ENCODE assay signal across 19 cellular contexts in genomic region chr14:46574236-46574970, GRCh38.
DNase-seq lines count a peak whose midpoint lies in the region; ATAC-seq and TF ChIP-seq lines count a peak whose summit lies in the region.
"Had no signal": no experiment of that assay in that cellular context is flagged by ENCODE, and none has a peak within 500 bp of the region (broad histone marks: within the 10 kb centered on the region; RNA-seq: fewer than 3 reads in every experiment).

No MANE protein-coding gene starts in this region.

- H3K36me3 ChIP-seq in smooth muscle cell (ENCODE audit: low read depth) (no peaks in the 10 kb centered on the region), heart left ventricle (no peaks in the 10 kb centered on the region)
- H3K36me3 ChIP-seq: left ventricle myocardium inferior, tibial nerve had no signal

- H3K4me1 Mint-ChIP-seq in activated CD8-positive, alpha-beta T cell treated with anti-CD3 and anti-CD28 coated beads, Interleukin-2, amount 10 ng/mL, durations not matched to agents 7 days and 5 days (ENCODE audit: low read depth): no peaks in the 10 kb centered on the region
- H3K4me1 Mint-ChIP-seq: stimulated activated effector memory CD8-positive, alpha-beta T cell treated with anti-CD3 and anti-CD28 coated beads, Interleukin-12 subunit alpha, Interleukin-12 subunit beta, amount 100 ng/mL, for 72 hours had no signal

- whole genome bisulfite sequencing in smooth muscle cell (ENCODE audit: low lambda C conversion rate): 40% methylated on average over 3 of the region's 3 CpGs
- WGBS in heart left ventricle, 4 donors: 68 to 73% (median 70%) methylated on average over 3 of the region's 3 CpGs

- H3K27me3 ChIP-seq in smooth muscle cell (ENCODE audit: low read depth) (no peaks in the 10 kb centered on the region), heart left ventricle (no peaks in the 10 kb centered on the region)
- H3K27me3 ChIP-seq: tibial nerve had no signal

- H3K9ac ChIP-seq in smooth muscle cell (ENCODE audit: low read depth): no peak overlapping the region
- H3K9ac ChIP-seq: GM23248, parathyroid adenoma had no signal

- H3K9me3 ChIP-seq in smooth muscle cell (replicated peaks; ENCODE audit: low read depth): no peaks in the 10 kb centered on the region
- peaks cover 0 to 4% (median 0%) of the 10 kb centered on the region in 12 donors for H3K9me3 ChIP-seq in heart left ventricle
- H3K9me3 ChIP-seq: tibial nerve had no signal

- no peaks in the 10 kb centered on the region for H3K79me2 ChIP-seq in smooth muscle cell (ENCODE audit: low read depth)
- H3K79me2 ChIP-seq: parathyroid adenoma had no signal

- H4K20me1 ChIP-seq in smooth muscle cell (ENCODE audit: low read depth): no peaks in the 10 kb centered on the region

- H3K4me2 ChIP-seq in smooth muscle cell: peak overlapping the region; percentile 12

- H3K27ac Mint-ChIP-seq in activated CD8-positive, alpha-beta T cell treated with anti-CD3 and anti-CD28 coated beads, Interleukin-2, amount 10 ng/mL, durations not matched to agents 7 days and 5 days: no peak overlapping the region
- H3K27ac Mint-ChIP-seq: CD4-positive, alpha-beta T cell; stimulated activated effector memory CD8-positive, alpha-beta T cell treated with anti-CD3 and anti-CD28 coated beads, Interleukin-12 subunit alpha, Interleukin-12 subunit beta, amount 100 ng/mL, for 72 hours; WTC11 had no signal

- no peak for TF ChIP-seq POLR2A in heart left ventricle (IDR thresholded peaks at IDR 0.05)

- peak overlapping the region; percentile 3 for H3K27ac ChIP-seq in smooth muscle cell (ENCODE audit: low read depth)
- no peak overlapping the region for H3K27ac ChIP-seq in heart left ventricle
- H3K27ac ChIP-seq: GM23248, left ventricle myocardium inferior, parathyroid adenoma, tibial nerve had no signal

- H3K4me1 ChIP-seq in smooth muscle cell (ENCODE audit: low read depth) (no peaks in the 10 kb centered on the region), heart left ventricle (no peaks in the 10 kb centered on the region)
- H3K4me1 ChIP-seq: left ventricle myocardium inferior, parathyroid adenoma, tibial nerve had no signal

- intact Hi-C loops in heart left ventricle (cut with DNase I): no loop called here

- no peaks in the 10 kb centered on the region for H3F3A ChIP-seq in smooth muscle cell (ENCODE audit: low read depth)

- H3K4me3 Mint-ChIP-seq in activated CD8-positive, alpha-beta T cell treated with anti-CD3 and anti-CD28 coated beads, Interleukin-2, amount 10 ng/mL, durations not matched to agents 7 days and 5 days: no peak overlapping the region
- H3K4me3 Mint-ChIP-seq: CD4-positive, alpha-beta T cell; stimulated activated effector memory CD8-positive, alpha-beta T cell treated with anti-CD3 and anti-CD28 coated beads, Interleukin-12 subunit alpha, Interleukin-12 subunit beta, amount 100 ng/mL, for 72 hours; WTC11 had no signal

- DNase-seq in LHCN-M2 (ENCODE audit: low read depth) (peak; percentile 71), RKO (ENCODE audit: low spot score) (peak; percentile 30), dermis microvascular lymphatic vessel endothelial cell (ENCODE audit: low read depth in 2 of 2) (peak; percentile 27 to 64), smooth muscle cell (lab: John Stamatoyannopoulos, UW; ENCODE audit: unreplicated experiment) (no peak), amniotic stem cell (lab: John Stamatoyannopoulos, UW) (no peak), heart left ventricle (no peak)
- DNase-seq in activated CD4-positive, alpha-beta T cell treated with anti-CD3 and anti-CD28 coated beads for 4 hours: no peak
- no peak for DNase-seq in activated CD8-positive, alpha-beta T cell treated with anti-CD3 and anti-CD28 coated beads, Interleukin-2, amount 10 ng/mL, durations not matched to agents 7 days and 5 days
- DNase-seq: activated gamma-delta T cell treated with Interleukin-2 at 50 U/mL for 16 hours; CD4-positive, alpha-beta T cell; GM23248; left ventricle myocardium inferior; NCI-H1092; NCI-H2171 treated with DMSO at 0.1 percent for 48 hours; small intestine had no signal

- no peaks in the 10 kb centered on the region for H3K36me3 Mint-ChIP-seq in activated CD8-positive, alpha-beta T cell treated with anti-CD3 and anti-CD28 coated beads, Interleukin-2, amount 10 ng/mL, durations not matched to agents 7 days and 5 days (ENCODE audit: low read depth)
- H3K36me3 Mint-ChIP-seq: stimulated activated effector memory CD8-positive, alpha-beta T cell treated with anti-CD3 and anti-CD28 coated beads, Interleukin-12 subunit alpha, Interleukin-12 subunit beta, amount 100 ng/mL, for 72 hours had no signal

- no peak for TF ChIP-seq CTCF in smooth muscle cell (IDR thresholded peaks at IDR 0.05; ENCODE audit: borderline replicate concordance, insufficient read depth, poor library complexity, severe bottlenecking)
- TF ChIP-seq CTCF in heart left ventricle (IDR thresholded peaks at IDR 0.05): no peak

- ATAC-seq in activated CD8-positive, alpha-beta T cell treated with anti-CD3 and anti-CD28 coated beads, Interleukin-2, amount 10 ng/mL, durations not matched to agents 7 days and 5 days: no peak
- ATAC-seq in heart left ventricle: no peak
- ATAC-seq: stimulated activated effector memory CD8-positive, alpha-beta T cell treated with anti-CD3 and anti-CD28 coated beads, Interleukin-12 subunit alpha, Interleukin-12 subunit beta, amount 100 ng/mL, for 72 hours; WTC11 had no signal

- no peak overlapping the region for H3K4me3 ChIP-seq in smooth muscle cell
- H3K4me3 ChIP-seq in heart left ventricle: no peak overlapping the region
- H3K4me3 ChIP-seq: GM23248, left ventricle myocardium inferior, tibial nerve had no signal

- no peaks in the 10 kb centered on the region for H3K9me3 Mint-ChIP-seq in activated CD8-positive, alpha-beta T cell treated with anti-CD3 and anti-CD28 coated beads, Interleukin-2, amount 10 ng/mL, durations not matched to agents 7 days and 5 days (ENCODE audit: insufficient read depth)

- POLR2A ChIA-PET in activated CD8-positive, alpha-beta T cell treated with anti-CD3 and anti-CD28 coated beads, Interleukin-2, amount 10 ng/mL, durations not matched to agents 7 days and 5 days (lab: Charles Lee): no interaction called here

- CTCF ChIA-PET in activated CD8-positive, alpha-beta T cell treated with anti-CD3 and anti-CD28 coated beads, Interleukin-2, amount 10 ng/mL, durations not matched to agents 7 days and 5 days (lab: Charles Lee): no interaction called here

- no peak overlapping the region for H2AFZ ChIP-seq in smooth muscle cell (ENCODE audit: low read depth)
- H2AFZ ChIP-seq: GM23248, parathyroid adenoma had no signal

- H3K27me3 Mint-ChIP-seq in activated CD8-positive, alpha-beta T cell treated with anti-CD3 and anti-CD28 coated beads, Interleukin-2, amount 10 ng/mL, durations not matched to agents 7 days and 5 days (ENCODE audit: low read depth): no peaks in the 10 kb centered on the region
- H3K27me3 Mint-ChIP-seq: CD4-positive, alpha-beta T cell had no signal

Comparison
In these comparisons a context has a peak if more than half of its experiments do, and no peak if none do; other contexts are left out.
1. DNase-seq: peak in LHCN-M2 (single experiment), RKO (single experiment) and dermis microvascular lymphatic vessel endothelial cell (2 of 2); none in smooth muscle cell (single experiment), amniotic stem cell (single experiment), activated CD4-positive, alpha-beta T cell treated with anti-CD3 and anti-CD28 coated beads for 4 hours (0 of 2), activated CD8-positive, alpha-beta T cell treated with anti-CD3 and anti-CD28 coated beads, Interleukin-2, amount 10 ng/mL, durations not matched to agents 7 days and 5 days (single experiment) and heart left ventricle (0 of 5).